In the genomic region with DNA sequence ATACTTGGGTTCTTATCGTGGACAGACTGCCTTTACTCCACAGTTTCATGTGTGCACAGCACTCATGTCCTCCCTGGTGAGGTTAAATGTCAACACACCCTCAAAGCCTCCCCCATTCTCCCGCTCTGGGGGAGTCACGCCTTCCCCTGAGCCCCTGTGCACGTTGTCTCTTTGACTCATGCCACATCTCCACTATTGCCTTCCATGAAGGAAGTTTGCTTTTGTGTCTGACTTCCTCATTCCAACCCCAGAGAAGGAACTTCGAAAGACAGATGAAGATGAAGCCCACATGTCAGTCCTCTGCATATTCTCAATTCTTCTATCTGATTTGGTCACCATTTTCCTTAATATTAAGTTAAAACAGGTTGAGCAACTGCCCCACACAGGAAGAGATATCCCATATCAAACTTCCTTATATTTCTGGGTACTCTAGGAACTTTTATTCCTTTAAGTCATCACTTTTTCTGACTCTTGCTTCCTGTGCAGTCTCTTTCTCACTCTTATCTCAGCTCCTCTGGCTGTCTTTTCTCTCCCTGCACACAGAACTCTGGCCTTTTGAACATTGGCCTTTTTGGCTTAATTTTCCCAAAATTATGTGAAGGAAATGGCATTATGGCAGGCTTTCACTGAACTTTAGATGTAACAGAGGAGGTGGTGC, we compare ENCODE assay signal across 1 cellular context.
A peak's percentile ranks its signal among the peaks of the same experiment; 100 is the strongest.
TF ChIP-seq lines count a peak whose summit lies in the region.

No MANE protein-coding gene starts in this region.

TF ChIP-seq in endothelial cell of umbilical vein, 7 proteins besides CTCF, POLR2A, EP300 and RAD21:
- TF ChIP-seq GATA2 (IDR thresholded peaks at IDR 0.05; ENCODE audit: insufficient read depth, insufficient read length, low read depth, low read length) (peak; percentile 59), JUN (IDR thresholded peaks at IDR 0.05; ENCODE audit: borderline replicate concordance, insufficient read depth, insufficient read length, low read depth) (no peak)
